In the genomic region with DNA sequence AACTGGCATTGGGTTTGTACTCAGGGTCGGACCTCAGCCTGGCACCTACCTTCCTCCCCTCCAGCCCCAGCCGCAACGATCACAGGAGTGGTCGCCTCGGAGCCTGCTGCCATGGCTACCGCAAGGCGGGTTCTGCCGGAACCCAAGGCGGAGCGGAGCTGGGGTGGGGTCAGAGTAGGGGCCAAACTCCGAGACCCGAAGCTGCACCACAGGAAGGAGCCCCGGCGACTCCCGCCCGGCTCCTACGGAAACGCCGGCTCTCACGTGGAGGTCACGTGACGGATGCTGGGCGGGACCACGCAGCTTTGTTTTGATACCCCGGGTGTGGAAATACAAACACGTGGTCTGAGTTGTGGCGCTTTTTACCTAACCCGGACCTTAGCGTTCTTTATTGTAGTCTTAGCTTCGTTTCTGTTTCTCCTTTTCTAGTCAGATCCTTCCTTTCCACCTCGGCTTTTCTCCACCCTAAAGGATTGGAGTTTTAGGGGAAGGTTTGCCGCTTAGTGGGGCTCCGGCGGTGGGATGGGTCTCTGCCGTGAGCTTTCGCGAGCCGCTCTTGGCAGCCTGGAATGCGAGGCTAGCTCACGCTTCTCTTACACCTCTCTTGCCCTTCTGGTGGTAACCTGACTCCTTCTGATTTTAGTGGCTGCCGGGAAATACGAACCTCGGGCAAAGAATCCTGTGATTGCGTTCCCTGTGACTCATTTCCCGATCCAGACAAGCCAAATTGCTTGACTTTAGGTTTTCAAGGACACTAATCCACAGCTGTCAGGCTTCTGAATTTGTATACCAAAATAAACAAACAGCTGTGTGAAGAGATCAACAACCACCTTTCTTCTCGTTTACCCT, we compare ENCODE assay signal across 8 cellular contexts. TPM values are rescaled to one million over a fixed set of nuclear protein-coding genes. Genes with fewer than 3 reads are reported as not detected.
DNase-seq lines count a peak whose midpoint lies in the region; ATAC-seq and TF ChIP-seq lines count a peak whose summit lies in the region.

A gene with protein sequence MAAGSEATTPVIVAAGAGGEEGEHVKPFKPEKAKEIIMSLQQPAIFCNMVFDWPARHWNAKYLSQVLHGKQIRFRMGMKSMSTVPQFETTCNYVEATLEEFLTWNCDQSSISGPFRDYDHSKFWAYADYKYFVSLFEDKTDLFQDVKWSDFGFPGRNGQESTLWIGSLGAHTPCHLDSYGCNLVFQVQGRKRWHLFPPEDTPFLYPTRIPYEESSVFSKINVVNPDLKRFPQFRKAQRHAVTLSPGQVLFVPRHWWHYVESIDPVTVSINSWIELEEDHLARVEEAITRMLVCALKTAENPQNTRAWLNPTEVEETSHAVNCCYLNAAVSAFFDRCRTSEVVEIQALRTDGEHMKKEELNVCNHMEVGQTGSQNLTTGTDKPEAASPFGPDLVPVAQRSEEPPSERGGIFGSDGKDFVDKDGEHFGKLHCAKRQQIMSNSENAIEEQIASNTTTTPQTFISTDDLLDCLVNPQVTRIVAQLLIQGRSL (minus strand): TSS at position 264 of the 849 bp plus-strand sequence. CDS start 151 bp downstream, at position 113.

- H3K9me3 ChIP-seq in BE2C (no peaks in the 10 kb centered on the region), HUES48 (ENCODE audit: control insufficient read depth, insufficient read depth, low read length) (no peaks in the 10 kb centered on the region), esophagus (ENCODE audit: control insufficient read depth in 2 of 2, insufficient read depth in 1 of 2, low read depth in 1 of 2, low read length in 1 of 2) (no peaks in the 10 kb centered on the region)

- peak within 1 kb of the TSS in 5 of 8 donors; percentile 85 to 96 (median 95) for H3K4me3 Mint-ChIP-seq in naive B cell
- peak within 1 kb of the TSS; percentile 98 for H3K4me3 Mint-ChIP-seq in stimulated activated memory B cell treated with anti-CD40 and anti-IgM and Interleukin-4, amounts not matched to agents 10 μg/mL and 1 μg/mL and 100 μg/mL, for 72 hours

- no peaks in the 10 kb centered on the region for H3K27me3 Mint-ChIP-seq in naive B cell
- no peaks in the 10 kb centered on the region for H3K27me3 Mint-ChIP-seq in stimulated activated memory B cell treated with anti-CD40 and anti-IgM and Interleukin-4, amounts not matched to agents 10 μg/mL and 1 μg/mL and 100 μg/mL, for 72 hours

- peak within 1 kb of the TSS; percentile 86 for H3K9ac ChIP-seq in HUES48 (ENCODE audit: low read depth, low read length)

- peak; percentile 62 to 63 for ATAC-seq in naive B cell (ENCODE audit: low read depth in 2 of 2)
- ATAC-seq in stimulated activated memory B cell treated with anti-CD40 and anti-IgM and Interleukin-4, amounts not matched to agents 10 μg/mL and 1 μg/mL and 100 μg/mL, for 72 hours, result peak; percentile 83

- TF ChIP-seq CTCF in BE2C (IDR thresholded peaks at IDR 0.05; ENCODE audit: low read depth, low read length), result no peak
- TF ChIP-seq CTCF in GM20000 (IDR thresholded peaks at IDR 0.05; ENCODE audit: extremely low read depth, missing control alignments), result no peak

- H3K9me3 Mint-ChIP-seq in naive B cell, result no peaks in the 10 kb centered on the region
- no peaks in the 10 kb centered on the region for H3K9me3 Mint-ChIP-seq in stimulated activated memory B cell treated with anti-CD40 and anti-IgM and Interleukin-4, amounts not matched to agents 10 μg/mL and 1 μg/mL and 100 μg/mL, for 72 hours

- peak within 1 kb of the TSS; percentile 69 for H3K4me3 ChIP-seq in BE2C (ENCODE audit: low read depth, low read length)
- peak within 1 kb of the TSS; percentile 75 for H3K4me3 ChIP-seq in HUES48 (ENCODE audit: low read depth, low read length)
- H3K4me3 ChIP-seq in esophagus (ENCODE audit: low read depth in 1 of 2, low read length in 2 of 2), result peak within 1 kb of the TSS; percentile 78 to 82

- peaks cover 16 to 28% (median 21%) of the 10 kb centered on the region in 3 donors for H3K4me1 Mint-ChIP-seq in naive B cell
- H3K4me1 Mint-ChIP-seq in stimulated activated memory B cell treated with anti-CD40 and anti-IgM and Interleukin-4, amounts not matched to agents 10 μg/mL and 1 μg/mL and 100 μg/mL, for 72 hours, result peaks cover 19% of the 10 kb centered on the region

- no peaks in the 10 kb centered on the region for H3K27me3 ChIP-seq in BE2C
- H3K27me3 ChIP-seq in HUES48 (ENCODE audit: control insufficient read depth, insufficient read depth, low read length), result peaks cover 12% of the 10 kb centered on the region
- no peaks in the 10 kb centered on the region for H3K27me3 ChIP-seq in esophagus (ENCODE audit: control insufficient read depth in 1 of 2, insufficient read depth in 2 of 2, low read length in 2 of 2)

- H3K4me1 ChIP-seq in BE2C (no peaks in the 10 kb centered on the region; the same call in 1 of the 2 replicates), HUES48 (ENCODE audit: control insufficient read depth, insufficient read depth, low read length) (peaks cover 12% of the 10 kb centered on the region; the same call in 1 of the 2 replicates), esophagus (ENCODE audit: control insufficient read depth in 2 of 2, insufficient read depth in 2 of 2, low read length in 1 of 2) (peaks cover 3 to 4% of the 10 kb centered on the region in 2 donors)

- DNase-seq in BE2C (peak; percentile 93), GM20000 (ENCODE audit: low spot score) (peak; percentile 93), naive B cell (peak; percentile 95)
- DNase-seq in activated CD8-positive, alpha-beta memory T cell treated with anti-CD3 and anti-CD28 coated beads, Interleukin-2, amount 50 U/mL, for 1 hour (ENCODE audit: extremely low read depth), result peak; percentile 54
- DNase-seq in NK-92 treated with Interleukin-12 subunit alpha and Interleukin-12 subunit beta, amount 100 ng/mL, for 24 hours (lab: John Stamatoyannopoulos, UW), result no peak

- 0% methylated on average over 45 to 46 of the region's 46 CpGs for WGBS in esophagus, 2 donors

- no peaks in the 10 kb centered on the region for H3K36me3 ChIP-seq in BE2C
- H3K36me3 ChIP-seq in HUES48 (ENCODE audit: control insufficient read depth, insufficient read depth, low read length), result no peaks in the 10 kb centered on the region
- H3K36me3 ChIP-seq in esophagus (ENCODE audit: control insufficient read depth in 2 of 2, insufficient read depth in 2 of 2, low read length in 1 of 2), result no peaks in the 10 kb centered on the region

- H3K27ac Mint-ChIP-seq in naive B cell, result peak within 1 kb of the TSS in 5 of 6 donors; percentile 95 to 99 (median 99)
- H3K27ac Mint-ChIP-seq in stimulated activated memory B cell treated with anti-CD40 and anti-IgM and Interleukin-4, amounts not matched to agents 10 μg/mL and 1 μg/mL and 100 μg/mL, for 72 hours, result no peak within 1 kb of the TSS

- H3K27ac ChIP-seq in HUES48 (ENCODE audit: low read depth, low read length), result peak within 1 kb of the TSS; percentile 98
- H3K27ac ChIP-seq in esophagus (ENCODE audit: low read depth in 2 of 2, low read length in 1 of 2), result peak within 1 kb of the TSS; percentile 88 to 98

- no peaks in the 10 kb centered on the region for H3K36me3 Mint-ChIP-seq in naive B cell
- H3K36me3 Mint-ChIP-seq in stimulated activated memory B cell treated with anti-CD40 and anti-IgM and Interleukin-4, amounts not matched to agents 10 μg/mL and 1 μg/mL and 100 μg/mL, for 72 hours, result no peaks in the 10 kb centered on the region

RNA-seq across cellular contexts. Expression of the gene that starts here (rescaled TPM):
- 6.9 TPM for polyA plus RNA-seq in BE2C (2012; ENCODE audit: insufficient read depth, insufficient read length, low read depth)
- 1 to 10 TPM; 4.2 to 7.5 TPM for polyA plus RNA-seq in esophagus
- polyA plus RNA-seq in naive B cell (ENCODE audit: low read depth in 6 of 6), result 10 to 100 TPM in 4 of 6 donors, 1 to 10 TPM in 2; 8.6 to 14.7 (median 10.7) TPM
